Comparison of ENCODE assay signal across 1 cellular context in the genomic region with DNA sequence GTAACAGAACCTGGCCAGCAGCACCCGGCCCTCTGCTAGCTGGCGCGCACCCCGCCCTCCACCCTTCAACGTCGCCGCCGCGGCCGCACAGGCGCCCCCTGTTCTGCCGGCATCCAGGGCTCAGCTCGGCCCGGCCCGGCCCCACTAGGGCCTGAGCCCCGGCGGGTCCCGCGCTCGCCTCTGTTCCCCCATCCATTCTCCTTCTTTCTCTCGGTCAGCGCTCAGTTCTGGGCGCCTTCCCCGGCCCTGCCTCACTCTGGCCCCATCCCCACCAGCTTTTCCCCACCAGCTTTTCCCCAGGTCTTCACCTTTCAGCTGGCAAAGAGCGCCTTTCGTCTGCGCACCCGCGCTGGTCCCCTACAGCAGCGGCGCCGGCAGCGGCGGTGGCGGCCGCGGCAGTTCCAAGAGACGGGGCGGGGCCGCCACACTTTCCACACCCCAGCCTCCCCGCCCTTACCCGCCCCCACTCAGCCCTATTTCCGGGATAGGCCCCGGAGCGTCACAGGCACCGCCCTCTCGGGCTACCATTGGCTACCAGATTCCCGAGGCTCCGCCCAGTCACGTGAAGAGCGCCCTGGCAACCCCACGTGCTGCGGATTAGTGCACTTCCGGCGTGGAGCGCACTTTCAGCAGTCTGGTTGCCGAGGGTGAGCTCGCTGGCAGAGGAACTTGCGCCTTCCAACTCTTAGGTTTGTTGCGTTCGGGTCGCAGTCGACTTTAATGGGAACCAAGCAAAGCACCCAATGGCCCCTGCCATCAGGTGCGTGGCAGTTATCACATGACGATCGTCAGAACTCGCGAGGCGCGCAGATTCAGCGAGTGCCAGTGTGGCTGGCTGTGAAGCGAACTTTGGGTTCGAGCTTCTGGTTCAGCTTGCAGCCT.
TF ChIP-seq lines count a peak whose summit lies in the region.

Gene EIF5A2, minus strand, starts transcription at position 403 of the 882 bp plus-strand sequence. CDS start 831 bp downstream, outside the sequence.

TF ChIP-seq in K562, 482 proteins besides CTCF, POLR2A, EP300 and RAD21 (continued from another document and continues in another):
- TF ChIP-seq, protein P1, sequence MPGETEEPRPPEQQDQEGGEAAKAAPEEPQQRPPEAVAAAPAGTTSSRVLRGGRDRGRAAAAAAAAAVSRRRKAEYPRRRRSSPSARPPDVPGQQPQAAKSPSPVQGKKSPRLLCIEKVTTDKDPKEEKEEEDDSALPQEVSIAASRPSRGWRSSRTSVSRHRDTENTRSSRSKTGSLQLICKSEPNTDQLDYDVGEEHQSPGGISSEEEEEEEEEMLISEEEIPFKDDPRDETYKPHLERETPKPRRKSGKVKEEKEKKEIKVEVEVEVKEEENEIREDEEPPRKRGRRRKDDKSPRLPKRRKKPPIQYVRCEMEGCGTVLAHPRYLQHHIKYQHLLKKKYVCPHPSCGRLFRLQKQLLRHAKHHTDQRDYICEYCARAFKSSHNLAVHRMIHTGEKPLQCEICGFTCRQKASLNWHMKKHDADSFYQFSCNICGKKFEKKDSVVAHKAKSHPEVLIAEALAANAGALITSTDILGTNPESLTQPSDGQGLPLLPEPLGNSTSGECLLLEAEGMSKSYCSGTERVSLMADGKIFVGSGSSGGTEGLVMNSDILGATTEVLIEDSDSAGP (CRISPR knock-in tag; IDR thresholded peaks at IDR 0.05): no peak
- TF ChIP-seq ZBTB8A (IDR thresholded peaks at IDR 0.05; ENCODE audit: partially characterized antibody) (no peak), NCOR1 (IDR thresholded peaks at IDR 0.05) (0 out of 2 replicates have a peak, but pooled peaks have one; percentile 18), TEAD2 (tag; IDR thresholded peaks at IDR 0.05) (no peak), SREBF2 (CRISPR knock-in tag; IDR thresholded peaks at IDR 0.05) (no peak), POLR2B (IDR thresholded peaks at IDR 0.05; ENCODE audit: low read depth, partially characterized antibody) (peak; percentile 80), TSC22D4 (tag; IDR thresholded peaks at IDR 0.05) (no peak), CBX5 (IDR thresholded peaks at IDR 0.05; ENCODE audit: borderline replicate concordance, low read depth) (peak; percentile 70; the same call in 1 of the 2 replicates), BACH1 (tag; IDR thresholded peaks at IDR 0.05) (no peak), PHB (CRISPR knock-in tag; IDR thresholded peaks at IDR 0.05) (no peak), EZH2 (IDR thresholded peaks at IDR 0.05; ENCODE audit: borderline replicate concordance, low read depth, low read length) (no peak), POU5F1 (IDR thresholded peaks at IDR 0.05; ENCODE audit: borderline replicate concordance, low read depth, low read length, partially characterized antibody) (no peak), NCOA6 (IDR thresholded peaks at IDR 0.05) (no peak), RFX1 (IDR thresholded peaks at IDR 0.05) (peak; percentile 90), LEF1 (IDR thresholded peaks at IDR 0.05) (peak; percentile 91), KHSRP (IDR thresholded peaks at IDR 0.05) (no peak), ZNF766 (CRISPR knock-in tag; conservative IDR thresholded peaks at IDR 0.05) (0 out of 2 replicates have a peak, but pooled peaks have one; percentile 24), JUN (IDR thresholded peaks at IDR 0.05; ENCODE audit: borderline replicate concordance, low read depth, low read length) (peak; percentile 38; the same call in 1 of the 2 replicates), JUN (CRISPR knock-in tag; IDR thresholded peaks at IDR 0.05; ENCODE audit: borderline replicate concordance) (0 out of 2 replicates have a peak, but pooled peaks have one; percentile 56), ELF1 (tag; IDR thresholded peaks at IDR 0.05) (peak; percentile 97), FIP1L1 (IDR thresholded peaks at IDR 0.05; ENCODE audit: low read depth, low read length, poor library complexity, severe bottlenecking) (no peak), ZNF282 (CRISPR knock-in tag; IDR thresholded peaks at IDR 0.05) (no peak), ZNF354B (CRISPR knock-in tag; IDR thresholded peaks at IDR 0.05) (no peak), NR2C2 (CRISPR knock-in tag; IDR thresholded peaks at IDR 0.05) (0 out of 2 replicates have a peak, but pooled peaks have one; percentile 15), NR2C2 (tag; IDR thresholded peaks at IDR 0.05) (peak; percentile 45; the same call in 1 of the 2 replicates), E2F3 (CRISPR knock-in tag; IDR thresholded peaks at IDR 0.05) (no peak), KLF1 (tag; IDR thresholded peaks at IDR 0.05) (peak; percentile 85), ZNF316 (IDR thresholded peaks at IDR 0.05) (no peak), PML (IDR thresholded peaks at IDR 0.05; ENCODE audit: low read length) (no peak), SMAD1 (IDR thresholded peaks at IDR 0.05; ENCODE audit: low read depth, low read length, partially characterized antibody) (no peak), DDX20 (tag; IDR thresholded peaks at IDR 0.05; ENCODE audit: low read depth) (no peak), XRCC4 (IDR thresholded peaks at IDR 0.05; ENCODE audit: extremely low read depth, insufficient read depth, insufficient read length) (no peak), ZSCAN32 (CRISPR knock-in tag; IDR thresholded peaks at IDR 0.05) (no peak), SIX5 (IDR thresholded peaks at IDR 0.05; ENCODE audit: borderline replicate concordance in 1 of 2, insufficient read depth in 1 of 2, low read depth in 1 of 2, low read length in 2 of 2) (no peak)
- TF ChIP-seq, protein P2, sequence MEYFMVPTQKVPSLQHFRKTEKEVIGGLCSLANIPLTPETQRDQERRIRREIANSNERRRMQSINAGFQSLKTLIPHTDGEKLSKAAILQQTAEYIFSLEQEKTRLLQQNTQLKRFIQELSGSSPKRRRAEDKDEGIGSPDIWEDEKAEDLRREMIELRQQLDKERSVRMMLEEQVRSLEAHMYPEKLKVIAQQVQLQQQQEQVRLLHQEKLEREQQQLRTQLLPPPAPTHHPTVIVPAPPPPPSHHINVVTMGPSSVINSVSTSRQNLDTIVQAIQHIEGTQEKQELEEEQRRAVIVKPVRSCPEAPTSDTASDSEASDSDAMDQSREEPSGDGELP (CRISPR knock-in tag; IDR thresholded peaks at IDR 0.05; ENCODE audit: borderline replicate concordance): peak; percentile 86
- TF ChIP-seq, protein P3, sequence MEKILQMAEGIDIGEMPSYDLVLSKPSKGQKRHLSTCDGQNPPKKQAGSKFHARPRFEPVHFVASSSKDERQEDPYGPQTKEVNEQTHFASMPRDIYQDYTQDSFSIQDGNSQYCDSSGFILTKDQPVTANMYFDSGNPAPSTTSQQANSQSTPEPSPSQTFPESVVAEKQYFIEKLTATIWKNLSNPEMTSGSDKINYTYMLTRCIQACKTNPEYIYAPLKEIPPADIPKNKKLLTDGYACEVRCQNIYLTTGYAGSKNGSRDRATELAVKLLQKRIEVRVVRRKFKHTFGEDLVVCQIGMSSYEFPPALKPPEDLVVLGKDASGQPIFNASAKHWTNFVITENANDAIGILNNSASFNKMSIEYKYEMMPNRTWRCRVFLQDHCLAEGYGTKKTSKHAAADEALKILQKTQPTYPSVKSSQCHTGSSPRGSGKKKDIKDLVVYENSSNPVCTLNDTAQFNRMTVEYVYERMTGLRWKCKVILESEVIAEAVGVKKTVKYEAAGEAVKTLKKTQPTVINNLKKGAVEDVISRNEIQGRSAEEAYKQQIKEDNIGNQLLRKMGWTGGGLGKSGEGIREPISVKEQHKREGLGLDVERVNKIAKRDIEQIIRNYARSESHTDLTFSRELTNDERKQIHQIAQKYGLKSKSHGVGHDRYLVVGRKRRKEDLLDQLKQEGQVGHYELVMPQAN (IDR thresholded peaks at IDR 0.05; ENCODE audit: borderline replicate concordance): no peak
- TF ChIP-seq, protein P4, sequence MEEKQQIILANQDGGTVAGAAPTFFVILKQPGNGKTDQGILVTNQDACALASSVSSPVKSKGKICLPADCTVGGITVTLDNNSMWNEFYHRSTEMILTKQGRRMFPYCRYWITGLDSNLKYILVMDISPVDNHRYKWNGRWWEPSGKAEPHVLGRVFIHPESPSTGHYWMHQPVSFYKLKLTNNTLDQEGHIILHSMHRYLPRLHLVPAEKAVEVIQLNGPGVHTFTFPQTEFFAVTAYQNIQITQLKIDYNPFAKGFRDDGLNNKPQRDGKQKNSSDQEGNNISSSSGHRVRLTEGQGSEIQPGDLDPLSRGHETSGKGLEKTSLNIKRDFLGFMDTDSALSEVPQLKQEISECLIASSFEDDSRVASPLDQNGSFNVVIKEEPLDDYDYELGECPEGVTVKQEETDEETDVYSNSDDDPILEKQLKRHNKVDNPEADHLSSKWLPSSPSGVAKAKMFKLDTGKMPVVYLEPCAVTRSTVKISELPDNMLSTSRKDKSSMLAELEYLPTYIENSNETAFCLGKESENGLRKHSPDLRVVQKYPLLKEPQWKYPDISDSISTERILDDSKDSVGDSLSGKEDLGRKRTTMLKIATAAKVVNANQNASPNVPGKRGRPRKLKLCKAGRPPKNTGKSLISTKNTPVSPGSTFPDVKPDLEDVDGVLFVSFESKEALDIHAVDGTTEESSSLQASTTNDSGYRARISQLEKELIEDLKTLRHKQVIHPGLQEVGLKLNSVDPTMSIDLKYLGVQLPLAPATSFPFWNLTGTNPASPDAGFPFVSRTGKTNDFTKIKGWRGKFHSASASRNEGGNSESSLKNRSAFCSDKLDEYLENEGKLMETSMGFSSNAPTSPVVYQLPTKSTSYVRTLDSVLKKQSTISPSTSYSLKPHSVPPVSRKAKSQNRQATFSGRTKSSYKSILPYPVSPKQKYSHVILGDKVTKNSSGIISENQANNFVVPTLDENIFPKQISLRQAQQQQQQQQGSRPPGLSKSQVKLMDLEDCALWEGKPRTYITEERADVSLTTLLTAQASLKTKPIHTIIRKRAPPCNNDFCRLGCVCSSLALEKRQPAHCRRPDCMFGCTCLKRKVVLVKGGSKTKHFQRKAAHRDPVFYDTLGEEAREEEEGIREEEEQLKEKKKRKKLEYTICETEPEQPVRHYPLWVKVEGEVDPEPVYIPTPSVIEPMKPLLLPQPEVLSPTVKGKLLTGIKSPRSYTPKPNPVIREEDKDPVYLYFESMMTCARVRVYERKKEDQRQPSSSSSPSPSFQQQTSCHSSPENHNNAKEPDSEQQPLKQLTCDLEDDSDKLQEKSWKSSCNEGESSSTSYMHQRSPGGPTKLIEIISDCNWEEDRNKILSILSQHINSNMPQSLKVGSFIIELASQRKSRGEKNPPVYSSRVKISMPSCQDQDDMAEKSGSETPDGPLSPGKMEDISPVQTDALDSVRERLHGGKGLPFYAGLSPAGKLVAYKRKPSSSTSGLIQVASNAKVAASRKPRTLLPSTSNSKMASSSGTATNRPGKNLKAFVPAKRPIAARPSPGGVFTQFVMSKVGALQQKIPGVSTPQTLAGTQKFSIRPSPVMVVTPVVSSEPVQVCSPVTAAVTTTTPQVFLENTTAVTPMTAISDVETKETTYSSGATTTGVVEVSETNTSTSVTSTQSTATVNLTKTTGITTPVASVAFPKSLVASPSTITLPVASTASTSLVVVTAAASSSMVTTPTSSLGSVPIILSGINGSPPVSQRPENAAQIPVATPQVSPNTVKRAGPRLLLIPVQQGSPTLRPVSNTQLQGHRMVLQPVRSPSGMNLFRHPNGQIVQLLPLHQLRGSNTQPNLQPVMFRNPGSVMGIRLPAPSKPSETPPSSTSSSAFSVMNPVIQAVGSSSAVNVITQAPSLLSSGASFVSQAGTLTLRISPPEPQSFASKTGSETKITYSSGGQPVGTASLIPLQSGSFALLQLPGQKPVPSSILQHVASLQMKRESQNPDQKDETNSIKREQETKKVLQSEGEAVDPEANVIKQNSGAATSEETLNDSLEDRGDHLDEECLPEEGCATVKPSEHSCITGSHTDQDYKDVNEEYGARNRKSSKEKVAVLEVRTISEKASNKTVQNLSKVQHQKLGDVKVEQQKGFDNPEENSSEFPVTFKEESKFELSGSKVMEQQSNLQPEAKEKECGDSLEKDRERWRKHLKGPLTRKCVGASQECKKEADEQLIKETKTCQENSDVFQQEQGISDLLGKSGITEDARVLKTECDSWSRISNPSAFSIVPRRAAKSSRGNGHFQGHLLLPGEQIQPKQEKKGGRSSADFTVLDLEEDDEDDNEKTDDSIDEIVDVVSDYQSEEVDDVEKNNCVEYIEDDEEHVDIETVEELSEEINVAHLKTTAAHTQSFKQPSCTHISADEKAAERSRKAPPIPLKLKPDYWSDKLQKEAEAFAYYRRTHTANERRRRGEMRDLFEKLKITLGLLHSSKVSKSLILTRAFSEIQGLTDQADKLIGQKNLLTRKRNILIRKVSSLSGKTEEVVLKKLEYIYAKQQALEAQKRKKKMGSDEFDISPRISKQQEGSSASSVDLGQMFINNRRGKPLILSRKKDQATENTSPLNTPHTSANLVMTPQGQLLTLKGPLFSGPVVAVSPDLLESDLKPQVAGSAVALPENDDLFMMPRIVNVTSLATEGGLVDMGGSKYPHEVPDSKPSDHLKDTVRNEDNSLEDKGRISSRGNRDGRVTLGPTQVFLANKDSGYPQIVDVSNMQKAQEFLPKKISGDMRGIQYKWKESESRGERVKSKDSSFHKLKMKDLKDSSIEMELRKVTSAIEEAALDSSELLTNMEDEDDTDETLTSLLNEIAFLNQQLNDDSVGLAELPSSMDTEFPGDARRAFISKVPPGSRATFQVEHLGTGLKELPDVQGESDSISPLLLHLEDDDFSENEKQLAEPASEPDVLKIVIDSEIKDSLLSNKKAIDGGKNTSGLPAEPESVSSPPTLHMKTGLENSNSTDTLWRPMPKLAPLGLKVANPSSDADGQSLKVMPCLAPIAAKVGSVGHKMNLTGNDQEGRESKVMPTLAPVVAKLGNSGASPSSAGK (IDR thresholded peaks at IDR 0.05): peak; percentile 98
- TF ChIP-seq, protein P5, sequence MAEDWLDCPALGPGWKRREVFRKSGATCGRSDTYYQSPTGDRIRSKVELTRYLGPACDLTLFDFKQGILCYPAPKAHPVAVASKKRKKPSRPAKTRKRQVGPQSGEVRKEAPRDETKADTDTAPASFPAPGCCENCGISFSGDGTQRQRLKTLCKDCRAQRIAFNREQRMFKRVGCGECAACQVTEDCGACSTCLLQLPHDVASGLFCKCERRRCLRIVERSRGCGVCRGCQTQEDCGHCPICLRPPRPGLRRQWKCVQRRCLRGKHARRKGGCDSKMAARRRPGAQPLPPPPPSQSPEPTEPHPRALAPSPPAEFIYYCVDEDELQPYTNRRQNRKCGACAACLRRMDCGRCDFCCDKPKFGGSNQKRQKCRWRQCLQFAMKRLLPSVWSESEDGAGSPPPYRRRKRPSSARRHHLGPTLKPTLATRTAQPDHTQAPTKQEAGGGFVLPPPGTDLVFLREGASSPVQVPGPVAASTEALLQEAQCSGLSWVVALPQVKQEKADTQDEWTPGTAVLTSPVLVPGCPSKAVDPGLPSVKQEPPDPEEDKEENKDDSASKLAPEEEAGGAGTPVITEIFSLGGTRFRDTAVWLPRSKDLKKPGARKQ (CRISPR knock-in tag; IDR thresholded peaks at IDR 0.05): peak; percentile 100
- TF ChIP-seq, protein P6, sequence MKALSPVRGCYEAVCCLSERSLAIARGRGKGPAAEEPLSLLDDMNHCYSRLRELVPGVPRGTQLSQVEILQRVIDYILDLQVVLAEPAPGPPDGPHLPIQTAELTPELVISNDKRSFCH (CRISPR knock-in tag; IDR thresholded peaks at IDR 0.05): no peak
- TF ChIP-seq, protein P6 (tag; IDR thresholded peaks at IDR 0.05): peak; percentile 45; the same call in 1 of the 2 replicates
